ENCODE assay signal across 8 cellular contexts in the genomic region with DNA sequence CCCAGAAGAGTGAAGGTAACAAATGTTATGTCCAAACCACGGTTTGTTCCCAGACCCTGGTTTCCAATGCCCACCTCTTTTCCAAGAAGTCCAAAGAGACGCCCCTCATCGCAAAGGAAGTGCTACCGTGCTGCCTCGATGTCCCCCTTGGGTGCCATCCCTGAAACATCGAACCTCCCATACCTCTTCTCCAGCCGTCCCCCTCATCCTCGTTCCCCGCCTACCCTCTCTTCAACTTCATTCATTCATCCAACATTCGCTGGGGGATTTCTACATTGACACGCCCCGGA. TPM values are rescaled to one million over a fixed set of nuclear protein-coding genes. Genes with fewer than 3 reads are reported as not detected.
DNase-seq lines count a peak whose midpoint lies in the region; ATAC-seq, FAIRE-seq and TF ChIP-seq lines count a peak whose summit lies in the region.

No MANE protein-coding gene starts in this region.

- peaks cover 6% of the 10 kb centered on the region for H3K4me1 ChIP-seq in endothelial cell of umbilical vein (ENCODE audit: control insufficient read depth, extremely low read depth, insufficient read depth, low read length)
- H3K4me1 ChIP-seq in prostate gland (replicated peaks), result no peaks in the 10 kb centered on the region

- intact Hi-C loops in endothelial cell of umbilical vein (cut with micrococcal nuclease) (loop anchor here (1.0 kb wide), 3 partner anchors 13 to 141 kb away; a partner anchor contains a TSS), prostate gland (cut with DNase I) (loop anchor here (2.0 kb wide), 1 partner anchor 31 kb away; a partner anchor contains a TSS)

- no peaks in the 10 kb centered on the region for H4K20me1 ChIP-seq in endothelial cell of umbilical vein (replicated peaks; ENCODE audit: control insufficient read depth, extremely low read depth, insufficient read depth, low read length)

- peak overlapping the region; percentile 71 for H3K4me3 ChIP-seq in NB4 (ENCODE audit: low read depth, low read length)
- peak overlapping the region; percentile 33 to 82 (median 65) for H3K4me3 ChIP-seq in endothelial cell of umbilical vein (replicated peaks in 1 of 3; ENCODE audit: insufficient read depth in 1 of 3, low read depth in 1 of 3, low read length in 3 of 3)
- H3K4me3 ChIP-seq in prostate gland, result peak overlapping the region; percentile 50 to 53

- DNase-seq in GM12892 (ENCODE audit: insufficient read length) (no peak), NB4 (ENCODE audit: low read depth) (no peak), endothelial cell of umbilical vein (ENCODE audit: low read depth, low spot score) (no peak), prostate gland (ENCODE audit: low spot score) (no peak), NCI-H2171 treated with DMSO at 0.1 percent for 48 hours (lab: John Stamatoyannopoulos, UW) (no peak), COLO668 (lab: John Stamatoyannopoulos, UW; ENCODE audit: unreplicated experiment) (no peak), NCI-H526 (lab: John Stamatoyannopoulos, UW) (no peak)

- POLR2A ChIA-PET in endothelial cell of umbilical vein (lab: Charles Lee), result no interaction called here

- peaks cover 13% of the 10 kb centered on the region for H3K79me2 ChIP-seq in endothelial cell of umbilical vein (ENCODE audit: control insufficient read depth, insufficient read depth, low read length)

- 3% methylated on average over 12 of the region's 12 CpGs for WGBS in prostate gland

- peak overlapping the region; percentile 43 for H3K27ac ChIP-seq in endothelial cell of umbilical vein (ENCODE audit: insufficient read depth, low read depth, low read length)
- H3K27ac ChIP-seq in prostate gland, result peak overlapping the region; percentile 56 to 70

- FAIRE-seq in GM12892 (lab: Jason Lieb, UNC), result peak; percentile 58
- FAIRE-seq in endothelial cell of umbilical vein (lab: Jason Lieb, UNC), result no peak

- no peak for ATAC-seq in GM18505 (IDR thresholded peaks at IDR 0.05; ENCODE audit: unreplicated experiment)

- peak overlapping the region; percentile 65 for H3K4me2 ChIP-seq in endothelial cell of umbilical vein (ENCODE audit: insufficient read depth, low read length)

- CTCF ChIA-PET in endothelial cell of umbilical vein (lab: Charles Lee), result interaction anchor here (0.8 to 4.6 kb wide), 2 partner anchors 13 to 142 kb away, joined by 4 to 33 read pairs; a partner anchor contains a TSS

- H3K9me1 ChIP-seq in endothelial cell of umbilical vein (replicated peaks; ENCODE audit: control insufficient read depth, extremely low read depth, insufficient read depth, low read length), result no peaks in the 10 kb centered on the region

- TF ChIP-seq POLR2A in GM12892 (IDR thresholded peaks at IDR 0.05; ENCODE audit: low read depth, low read length), result no peak
- no peak for TF ChIP-seq POLR2A in NB4 (IDR thresholded peaks at IDR 0.05; ENCODE audit: extremely low read depth, insufficient read length)
- TF ChIP-seq POLR2A in endothelial cell of umbilical vein (IDR thresholded peaks at IDR 0.05; ENCODE audit: low read depth, low read length), result no peak
- no peak for TF ChIP-seq POLR2A in prostate gland (IDR thresholded peaks at IDR 0.05)
- TF ChIP-seq POLR2A in GM18505 (IDR thresholded peaks at IDR 0.05; ENCODE audit: borderline replicate concordance, extremely low read depth, insufficient read depth, insufficient read length), result no peak

- H2AFZ ChIP-seq in endothelial cell of umbilical vein (ENCODE audit: low read depth, low read length), result peak overlapping the region; percentile 34

- TF ChIP-seq CTCF in NB4 (IDR thresholded peaks at IDR 0.05; ENCODE audit: low read depth, low read length) (no peak), endothelial cell of umbilical vein (IDR thresholded peaks at IDR 0.05; ENCODE audit: extremely low read depth in 1 of 2, insufficient read depth in 1 of 2, low read depth in 1 of 2, low read length in 2 of 2) (no peak), prostate gland (IDR thresholded peaks at IDR 0.05) (no peak)

- H3K36me3 ChIP-seq in endothelial cell of umbilical vein (ENCODE audit: control insufficient read depth in 2 of 2, extremely low read depth in 1 of 2, insufficient read depth in 2 of 2, low read length in 2 of 2) (no peaks in the 10 kb centered on the region), prostate gland (no peaks in the 10 kb centered on the region)

- H3K9ac ChIP-seq in endothelial cell of umbilical vein (replicated peaks; ENCODE audit: extremely low read depth, insufficient read depth, low read length), result peak overlapping the region; percentile 89

- no TSS peak for BruUV-seq in endothelial cell of umbilical vein (replicated peaks; lab: Mats Ljungman, UMichigan)

- H3K27me3 ChIP-seq in endothelial cell of umbilical vein (ENCODE audit: control insufficient read depth in 2 of 2, insufficient read depth in 2 of 2, low read length in 2 of 2) (no peaks in the 10 kb centered on the region), prostate gland (replicated peaks; ENCODE audit: insufficient read depth) (no peaks in the 10 kb centered on the region)

- dilution Hi-C loops in endothelial cell of umbilical vein (cut with MboI; ENCODE audit: extremely low pct_ligation_motif_present, low sequenced_read_pairs), result no loop called here

- no peaks in the 10 kb centered on the region for H3K9me3 ChIP-seq in endothelial cell of umbilical vein (replicated peaks; ENCODE audit: control insufficient read depth, insufficient read depth, low read length)
- no peaks in the 10 kb centered on the region for H3K9me3 ChIP-seq in prostate gland

TF ChIP-seq in endothelial cell of umbilical vein, 7 proteins besides CTCF, POLR2A, EP300 and RAD21:
- TF ChIP-seq POLR2AphosphoS5 (IDR thresholded peaks at IDR 0.05; ENCODE audit: insufficient read depth, low read depth, low read length) (no peak), MYC (IDR thresholded peaks at IDR 0.05; ENCODE audit: low read depth, low read length) (no peak), GATA2 (IDR thresholded peaks at IDR 0.05; ENCODE audit: insufficient read depth, insufficient read length, low read depth, low read length) (no peak), JUN (IDR thresholded peaks at IDR 0.05; ENCODE audit: borderline replicate concordance, insufficient read depth, insufficient read length, low read depth) (no peak), FOS (IDR thresholded peaks at IDR 0.05; ENCODE audit: borderline replicate concordance, insufficient read depth, low read length) (no peak), EZH2 (IDR thresholded peaks at IDR 0.05; ENCODE audit: borderline replicate concordance, low read depth, low read length, severe bottlenecking) (no peak)
- TF ChIP-seq, protein P1, sequence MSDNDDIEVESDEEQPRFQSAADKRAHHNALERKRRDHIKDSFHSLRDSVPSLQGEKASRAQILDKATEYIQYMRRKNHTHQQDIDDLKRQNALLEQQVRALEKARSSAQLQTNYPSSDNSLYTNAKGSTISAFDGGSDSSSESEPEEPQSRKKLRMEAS (IDR thresholded peaks at IDR 0.05; ENCODE audit: insufficient read depth, insufficient read length), result no peak

RNA-seq across cellular contexts. Expression of a gene that starts 0.5 kb away (rescaled TPM):
- polyA plus RNA-seq in GM12892 (2012; ENCODE audit: missing spikeins), result 34.1 TPM
- 15.4 and 16.2 TPM in 2 replicates for total RNA-seq in endothelial cell of umbilical vein
- polyA plus RNA-seq in endothelial cell of umbilical vein, result 2.7 and 3.6 TPM in 2 replicates
- 6.7 and 7.0 TPM in 2 replicates for polyA plus RNA-seq in endothelial cell of umbilical vein (2011; cell fraction: cytosol; rRNA removed)
- 5.0 and 6.0 TPM in 2 replicates for polyA plus RNA-seq in endothelial cell of umbilical vein (2011; cell fraction: nucleus; rRNA removed)
- polyA plus RNA-seq in endothelial cell of umbilical vein (2012), result 12.0 and 18.6 TPM in 2 replicates
- polyA minus RNA-seq in endothelial cell of umbilical vein, result 2.0 and 2.3 TPM in 2 replicates
- 13.4 TPM for polyA minus RNA-seq in endothelial cell of umbilical vein (2011; cell fraction: cytosol; rRNA and poly(A)+ RNA removed)
- polyA minus RNA-seq in endothelial cell of umbilical vein (2011; cell fraction: nucleus; rRNA and poly(A)+ RNA removed), result 2.4 and 3.9 TPM in 2 replicates
- 10 to 100 TPM in 1 of 2 donors, 1 to 10 TPM in 1; 8.0 to 20.1 TPM for total RNA-seq in prostate gland

RNA-seq across cellular contexts. Expression of a gene that starts 30.7 kb away (rescaled TPM):
- 75.2 TPM for polyA plus RNA-seq in GM12892 (2012; ENCODE audit: missing spikeins)
- total RNA-seq in endothelial cell of umbilical vein (45.1 and 45.5 TPM in 2 replicates), prostate gland (10 to 100 TPM; 28.0 to 29.0 TPM)
- 22.3 and 30.9 TPM in 2 replicates for polyA plus RNA-seq in endothelial cell of umbilical vein
- polyA plus RNA-seq in endothelial cell of umbilical vein (2011; cell fraction: cytosol; rRNA removed), result 20.1 and 24.3 TPM in 2 replicates
- 19.2 and 23.8 TPM in 2 replicates for polyA plus RNA-seq in endothelial cell of umbilical vein (2011; cell fraction: nucleus; rRNA removed)
- 40.0 and 56.7 TPM in 2 replicates for polyA plus RNA-seq in endothelial cell of umbilical vein (2012)
- 23.7 and 27.3 TPM in 2 replicates for polyA minus RNA-seq in endothelial cell of umbilical vein
- polyA minus RNA-seq in endothelial cell of umbilical vein (2011; cell fraction: cytosol; rRNA and poly(A)+ RNA removed), result 13.8 TPM
- polyA minus RNA-seq in endothelial cell of umbilical vein (2011; cell fraction: nucleus; rRNA and poly(A)+ RNA removed), result 9.2 and 12.0 TPM in 2 replicates
